22 cellular contexts compared by ENCODE assay signal in genomic region chr17:45954914-45955313, GRCh38.
A peak's percentile ranks its signal among the peaks of the same experiment; 100 is the strongest.
DNase-seq lines count a peak whose midpoint lies in the region; TF ChIP-seq lines count a peak whose summit lies in the region.
"Had no signal": no experiment of that assay in that cellular context is flagged by ENCODE, and none has a peak within 500 bp of the region (broad histone marks: within the 10 kb centered on the region; RNA-seq: fewer than 3 reads in every experiment).

No MANE protein-coding gene starts in this region.

- no peak for TF ChIP-seq CTCF in HEK293 (tag by site-specific recombination; IDR thresholded peaks at IDR 0.05)
- TF ChIP-seq CTCF in MM.1S (IDR thresholded peaks at IDR 0.05; ENCODE audit: low read length): no peak

- no peaks in the 10 kb centered on the region for H3K9me2 ChIP-seq in MM.1S (replicated peaks; ENCODE audit: insufficient read depth, low read length)

- no peak overlapping the region for H3K9ac ChIP-seq in MM.1S (ENCODE audit: low read length)
- H3K9ac ChIP-seq: BLaER1 treated with 17β-estradiol and CSF1 and Interleukin-3, amounts not matched to agents 10 nM and 100 nM had no signal

- CTCF ChIA-PET in HEK293 (lab: Yijun Ruan, JAX): interaction anchor here (0.7 kb wide), 1 partner anchor 912 kb away, joined by 3 read pairs; no protein-coding TSS in a partner anchor

- H3K4me3 ChIP-seq in HEK293 (ENCODE audit: low read depth, low read length): no peak overlapping the region
- no peak overlapping the region for H3K4me3 ChIP-seq in MM.1S (ENCODE audit: low read length)
- H3K4me3 ChIP-seq: BLaER1 treated with 17β-estradiol and CSF1 and Interleukin-3, amounts not matched to agents 10 nM and 100 nM; GM23338; MG63 had no signal

- no peaks in the 10 kb centered on the region for H3K79me2 ChIP-seq in MM.1S (ENCODE audit: low read length)

- H4K20me1 ChIP-seq in MM.1S (ENCODE audit: insufficient read depth, low read length): no peaks in the 10 kb centered on the region
- H4K20me1 ChIP-seq: BLaER1 treated with 17β-estradiol and CSF1 and Interleukin-3, amounts not matched to agents 10 nM and 100 nM had no signal

- H3K4me1 ChIP-seq in HEK293 (ENCODE audit: control insufficient read depth, insufficient read depth, low read length): no peaks in the 10 kb centered on the region
- no peaks in the 10 kb centered on the region for H3K4me1 ChIP-seq in MM.1S (ENCODE audit: low read length)
- H3K4me1 ChIP-seq: BLaER1 treated with 17β-estradiol and CSF1 and Interleukin-3, amounts not matched to agents 10 nM and 100 nM had no signal

- 0 out of 2 replicates have a peak, but pooled peaks cover 3% of the 10 kb centered on the region for H3K27me3 ChIP-seq in MM.1S (replicated peaks; ENCODE audit: insufficient read depth, low read length)

- H2AFZ ChIP-seq in MM.1S (ENCODE audit: low read length): no peak overlapping the region
- H2AFZ ChIP-seq: GM23338 had no signal

- H3K9me3 ChIP-seq in HEK293 (ENCODE audit: control insufficient read depth, insufficient read depth, low read depth, low read length) (no peaks in the 10 kb centered on the region), MM.1S (replicated peaks; ENCODE audit: insufficient read depth, low read length) (no peaks in the 10 kb centered on the region)
- H3K9me3 ChIP-seq: BLaER1 treated with 17β-estradiol and CSF1 and Interleukin-3, amounts not matched to agents 10 nM and 100 nM; MG63 had no signal

- no peak overlapping the region for H3K27ac ChIP-seq in HEK293 (ENCODE audit: extremely low read depth, low read depth, low read length)
- peak overlapping the region; percentile 47 for H3K27ac ChIP-seq in angular gyrus (ENCODE audit: low read depth, low read length)
- peak overlapping the region; percentile 23 for H3K27ac ChIP-seq in substantia nigra (ENCODE audit: low read depth, low read length, poor library complexity, severe bottlenecking)
- no peak overlapping the region for H3K27ac ChIP-seq in MM.1S (ENCODE audit: low read length)
- H3K27ac ChIP-seq: BLaER1 treated with 17β-estradiol and CSF1 and Interleukin-3, amounts not matched to agents 10 nM and 100 nM had no signal

- H3F3A ChIP-seq in MM.1S (ENCODE audit: insufficient read depth, low read length): no peaks in the 10 kb centered on the region

- POLR2A ChIA-PET in HEK293 (lab: Yijun Ruan, JAX): no interaction called here

- DNase-seq in EH (ENCODE audit: low read depth) (peak; percentile 8), substantia nigra (lab: John Stamatoyannopoulos, UW) (peak in 2 of 49 donors; percentile 31 to 59), NCI-H510A (lab: John Stamatoyannopoulos, UW) (no peak), MM.1S (no peak), NOMO-1 (lab: John Stamatoyannopoulos, UW; ENCODE audit: unreplicated experiment in 2 of 2) (no peak)
- DNase-seq: ACHN; Calu3; CD4-positive, alpha-beta memory T cell; DMS53; HCEC 1CT; Karpas-422; MG63; NCI-H1048; NCI-H1417 treated with DMSO at 0.1 percent for 48 hours; NCI-H187 treated with DMSO at 0.1 percent for 48 hours; NCI-H2107; NCI-H510A treated with DMSO at 0.1 percent for 48 hours; NCI-H748 treated with DMSO at 0.1 percent for 48 hours had no signal

- no peak overlapping the region for H3K4me2 ChIP-seq in MM.1S (ENCODE audit: low read depth, low read length)
- H3K4me2 ChIP-seq: BLaER1 treated with 17β-estradiol and CSF1 and Interleukin-3, amounts not matched to agents 10 nM and 100 nM; GM23338 had no signal

- H3K36me3 ChIP-seq in HEK293 (ENCODE audit: control insufficient read depth in 2 of 2, insufficient read depth in 1 of 2, low read length in 2 of 2) (no peaks in the 10 kb centered on the region), MM.1S (replicated peaks; ENCODE audit: insufficient read depth, low read length) (no peaks in the 10 kb centered on the region)
- H3K36me3 ChIP-seq: BLaER1 treated with 17β-estradiol and CSF1 and Interleukin-3, amounts not matched to agents 10 nM and 100 nM; MG63 had no signal

TF ChIP-seq in HEK293, 187 proteins besides CTCF, POLR2A, EP300 and RAD21:
- TF ChIP-seq ZNF175 (tag by site-specific recombination; IDR thresholded peaks at IDR 0.05) (no peak), ZNF335 (tag by site-specific recombination; conservative IDR thresholded peaks at IDR 0.05) (0 out of 2 replicates have a peak, but pooled peaks have one; percentile 6)

Comparison
In these comparisons a context has a peak if more than half of its experiments do, and no peak if none do; other contexts are left out.
1. H3K27ac ChIP-seq: peak in angular gyrus (single experiment) and substantia nigra (single experiment); none in HEK293 (single experiment) and MM.1S (single experiment).